Comparison of ENCODE assay signal across 1 cellular context in the genomic region with DNA sequence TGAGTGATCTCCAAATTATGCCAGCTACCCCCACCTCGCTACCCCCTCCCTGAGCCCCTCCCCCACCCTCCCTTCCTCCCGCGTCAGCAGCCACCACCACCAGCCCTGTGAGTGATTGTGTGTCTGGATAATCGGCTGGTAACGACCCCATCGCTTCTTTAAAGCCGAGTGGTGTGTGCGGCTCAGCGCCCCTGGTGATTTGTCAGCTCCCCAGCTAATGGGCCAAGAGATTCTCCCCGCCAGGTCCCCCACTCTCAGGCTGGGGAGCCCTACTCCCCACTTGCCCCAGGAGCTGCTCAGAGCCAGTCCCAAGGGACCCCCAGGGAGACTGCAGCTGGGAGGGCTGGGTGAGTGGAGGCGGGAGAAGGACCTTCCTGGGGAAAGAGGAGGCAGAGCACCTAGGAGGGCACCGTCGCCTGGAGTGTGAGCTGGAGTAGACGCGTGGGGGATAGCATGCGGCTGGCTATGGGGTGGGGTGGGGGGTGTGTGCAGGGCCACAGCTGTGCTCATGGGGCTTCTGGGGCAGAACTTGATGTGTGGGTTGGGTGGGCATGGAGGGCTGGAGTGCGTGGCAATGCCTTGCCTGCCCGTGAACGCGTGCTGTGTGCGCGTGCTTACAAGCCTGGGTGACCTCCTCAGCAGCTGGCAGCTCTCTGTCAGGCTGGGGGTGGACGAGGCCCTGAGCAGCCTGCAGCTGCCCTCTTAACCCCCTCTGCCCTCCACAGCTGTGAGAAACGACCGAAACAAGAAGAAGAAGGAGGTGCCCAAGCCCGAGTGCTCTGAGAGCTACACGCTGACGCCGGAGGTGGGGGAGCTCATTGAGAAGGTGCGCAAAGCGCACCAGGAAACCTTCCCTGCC.
TF ChIP-seq lines count a peak whose summit lies in the region.

No MANE protein-coding gene starts in this region.

TF ChIP-seq in liver, 16 proteins besides CTCF, POLR2A, EP300 and RAD21 (continued from another document):
- TF ChIP-seq, protein P1, sequence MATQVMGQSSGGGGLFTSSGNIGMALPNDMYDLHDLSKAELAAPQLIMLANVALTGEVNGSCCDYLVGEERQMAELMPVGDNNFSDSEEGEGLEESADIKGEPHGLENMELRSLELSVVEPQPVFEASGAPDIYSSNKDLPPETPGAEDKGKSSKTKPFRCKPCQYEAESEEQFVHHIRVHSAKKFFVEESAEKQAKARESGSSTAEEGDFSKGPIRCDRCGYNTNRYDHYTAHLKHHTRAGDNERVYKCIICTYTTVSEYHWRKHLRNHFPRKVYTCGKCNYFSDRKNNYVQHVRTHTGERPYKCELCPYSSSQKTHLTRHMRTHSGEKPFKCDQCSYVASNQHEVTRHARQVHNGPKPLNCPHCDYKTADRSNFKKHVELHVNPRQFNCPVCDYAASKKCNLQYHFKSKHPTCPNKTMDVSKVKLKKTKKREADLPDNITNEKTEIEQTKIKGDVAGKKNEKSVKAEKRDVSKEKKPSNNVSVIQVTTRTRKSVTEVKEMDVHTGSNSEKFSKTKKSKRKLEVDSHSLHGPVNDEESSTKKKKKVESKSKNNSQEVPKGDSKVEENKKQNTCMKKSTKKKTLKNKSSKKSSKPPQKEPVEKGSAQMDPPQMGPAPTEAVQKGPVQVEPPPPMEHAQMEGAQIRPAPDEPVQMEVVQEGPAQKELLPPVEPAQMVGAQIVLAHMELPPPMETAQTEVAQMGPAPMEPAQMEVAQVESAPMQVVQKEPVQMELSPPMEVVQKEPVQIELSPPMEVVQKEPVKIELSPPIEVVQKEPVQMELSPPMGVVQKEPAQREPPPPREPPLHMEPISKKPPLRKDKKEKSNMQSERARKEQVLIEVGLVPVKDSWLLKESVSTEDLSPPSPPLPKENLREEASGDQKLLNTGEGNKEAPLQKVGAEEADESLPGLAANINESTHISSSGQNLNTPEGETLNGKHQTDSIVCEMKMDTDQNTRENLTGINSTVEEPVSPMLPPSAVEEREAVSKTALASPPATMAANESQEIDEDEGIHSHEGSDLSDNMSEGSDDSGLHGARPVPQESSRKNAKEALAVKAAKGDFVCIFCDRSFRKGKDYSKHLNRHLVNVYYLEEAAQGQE (IDR thresholded peaks at IDR 0.05) = no peak
- TF ChIP-seq, protein P2, sequence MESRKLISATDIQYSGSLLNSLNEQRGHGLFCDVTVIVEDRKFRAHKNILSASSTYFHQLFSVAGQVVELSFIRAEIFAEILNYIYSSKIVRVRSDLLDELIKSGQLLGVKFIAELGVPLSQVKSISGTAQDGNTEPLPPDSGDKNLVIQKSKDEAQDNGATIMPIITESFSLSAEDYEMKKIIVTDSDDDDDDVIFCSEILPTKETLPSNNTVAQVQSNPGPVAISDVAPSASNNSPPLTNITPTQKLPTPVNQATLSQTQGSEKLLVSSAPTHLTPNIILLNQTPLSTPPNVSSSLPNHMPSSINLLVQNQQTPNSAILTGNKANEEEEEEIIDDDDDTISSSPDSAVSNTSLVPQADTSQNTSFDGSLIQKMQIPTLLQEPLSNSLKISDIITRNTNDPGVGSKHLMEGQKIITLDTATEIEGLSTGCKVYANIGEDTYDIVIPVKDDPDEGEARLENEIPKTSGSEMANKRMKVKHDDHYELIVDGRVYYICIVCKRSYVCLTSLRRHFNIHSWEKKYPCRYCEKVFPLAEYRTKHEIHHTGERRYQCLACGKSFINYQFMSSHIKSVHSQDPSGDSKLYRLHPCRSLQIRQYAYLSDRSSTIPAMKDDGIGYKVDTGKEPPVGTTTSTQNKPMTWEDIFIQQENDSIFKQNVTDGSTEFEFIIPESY (IDR thresholded peaks at IDR 0.05) = no peak
